Comparison of ENCODE assay signal across 10 cellular contexts in the genomic region with DNA sequence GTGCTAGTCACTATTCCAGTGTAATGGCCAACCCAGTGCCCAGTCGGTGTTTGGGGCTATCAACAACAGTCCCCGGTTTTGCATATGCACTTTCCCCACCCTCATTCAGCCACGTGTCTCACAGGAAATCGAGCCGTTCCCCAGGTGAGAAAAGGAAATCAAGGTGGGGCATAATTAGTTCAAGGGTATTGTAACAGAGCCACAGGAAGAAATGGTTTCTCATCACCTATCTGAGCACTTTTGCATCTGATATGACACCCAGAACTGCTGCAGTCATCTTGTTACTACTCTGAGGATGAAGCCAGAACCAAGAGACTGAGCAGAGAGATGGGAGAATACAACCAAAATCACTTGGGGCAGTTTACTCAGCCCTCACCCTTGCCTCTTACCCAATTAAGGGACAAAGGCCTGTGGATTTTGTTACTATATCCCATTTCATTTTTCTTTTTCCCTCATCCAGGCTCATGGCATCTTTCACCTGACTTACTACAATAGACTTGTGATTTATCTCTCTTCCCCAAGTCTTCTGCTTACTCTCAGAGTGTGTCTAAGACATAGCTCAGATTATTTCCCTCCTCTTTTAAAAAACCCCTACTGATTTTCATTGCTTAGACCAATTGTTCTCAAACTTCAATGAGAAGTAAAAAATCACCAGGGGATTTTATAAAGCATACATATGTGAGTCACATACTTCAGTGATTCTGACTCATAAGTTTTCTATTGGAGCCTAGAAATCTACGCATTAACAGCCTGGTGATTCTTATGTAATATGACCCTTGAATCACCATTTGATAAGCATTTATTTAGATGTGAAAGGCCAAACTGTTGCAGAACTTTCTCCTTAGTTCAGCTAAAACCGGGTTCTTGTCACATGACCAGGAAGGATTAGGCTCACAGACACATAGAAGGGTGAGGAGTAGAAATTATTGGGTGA. TPM values are rescaled to one million over a fixed set of nuclear protein-coding genes. Genes with fewer than 3 reads are reported as not detected.
DNase-seq lines count a peak whose midpoint lies in the region; ATAC-seq and TF ChIP-seq lines count a peak whose summit lies in the region.
"Had no signal": no experiment of that assay in that cellular context is flagged by ENCODE, and none has a peak within 500 bp of the region (broad histone marks: within the 10 kb centered on the region; RNA-seq: fewer than 3 reads in every experiment).

No MANE protein-coding gene starts in this region.

- no peak overlapping the region for H3K4me3 Mint-ChIP-seq in stimulated activated naive B cell treated with anti-CD40 and anti-IgM and Interleukin-4, amounts not matched to agents 10 μg/mL and 1 μg/mL and 100 μg/mL, for 72 hours
- H3K4me3 Mint-ChIP-seq: neural progenitor cell had no signal

- no peak overlapping the region for H3K4me3 ChIP-seq in astrocyte of the spinal cord (ENCODE audit: low read depth, low read length)
- H3K4me3 ChIP-seq: K562, neural progenitor cell had no signal

- no peaks in the 10 kb centered on the region for H3K36me3 Mint-ChIP-seq in stimulated activated naive B cell treated with anti-CD40 and anti-IgM and Interleukin-4, amounts not matched to agents 10 μg/mL and 1 μg/mL and 100 μg/mL, for 72 hours
- H3K36me3 Mint-ChIP-seq: neural progenitor cell had no signal

- H3K4me1 Mint-ChIP-seq in stimulated activated naive B cell treated with anti-CD40 and anti-IgM and Interleukin-4, amounts not matched to agents 10 μg/mL and 1 μg/mL and 100 μg/mL, for 72 hours, result peaks cover 0 to 4% of the 10 kb centered on the region in 2 donors

- H3K27ac Mint-ChIP-seq in stimulated activated naive B cell treated with anti-CD40 and anti-IgM and Interleukin-4, amounts not matched to agents 10 μg/mL and 1 μg/mL and 100 μg/mL, for 72 hours, result peak overlapping the region; percentile 16
- H3K27ac Mint-ChIP-seq: neural progenitor cell had no signal

- TF ChIP-seq CTCF in astrocyte of the spinal cord (IDR thresholded peaks at IDR 0.05; ENCODE audit: low read depth, low read length), result no peak

- H3K9me3 Mint-ChIP-seq in stimulated activated naive B cell treated with anti-CD40 and anti-IgM and Interleukin-4, amounts not matched to agents 10 μg/mL and 1 μg/mL and 100 μg/mL, for 72 hours, result no peaks in the 10 kb centered on the region

- in situ Hi-C loops in astrocyte of the spinal cord (cut with HindIII; ENCODE audit: low sequenced_read_pairs) (no loop called here), G401 (cut with HindIII; ENCODE audit: low sequenced_read_pairs) (no loop called here)

- peak; percentile 38 to 65 for ATAC-seq in stimulated activated naive B cell treated with anti-CD40 and anti-IgM and Interleukin-4, amounts not matched to agents 10 μg/mL and 1 μg/mL and 100 μg/mL, for 72 hours (replicated peaks)
- ATAC-seq: K562 had no signal

- DNase-seq in activated CD4-positive, alpha-beta T cell treated with anti-CD3 and anti-CD28 coated beads for 48 hours, result peak; percentile 36
- no peak for DNase-seq in activated CD4-positive, alpha-beta T cell treated with anti-CD3 and anti-CD28 coated beads for 1 hour
- DNase-seq in M059J (ENCODE audit: low read depth) (peak; percentile 84), astrocyte of the spinal cord (ENCODE audit: low read depth, low spot score) (peak; percentile 79), G401 (ENCODE audit: low spot score) (no peak), T1000 (lab: John Stamatoyannopoulos, UW) (no peak), dermis blood vessel endothelial cell (no peak)
- no peak for DNase-seq in stimulated activated naive B cell treated with anti-CD40 and anti-IgM and Interleukin-4, amounts not matched to agents 10 μg/mL and 1 μg/mL and 100 μg/mL, for 72 hours

- H3K27me3 Mint-ChIP-seq in stimulated activated naive B cell treated with anti-CD40 and anti-IgM and Interleukin-4, amounts not matched to agents 10 μg/mL and 1 μg/mL and 100 μg/mL, for 72 hours, result no peaks in the 10 kb centered on the region

RNA-seq across cellular contexts. Expression of a gene that starts 40.5 kb away (rescaled TPM):
- total RNA-seq in M059J (2014; rRNA removed; shearing (Covaris generic)), result not detected in 2 replicates
- not detected in 2 replicates for total RNA-seq in G401 (2014; rRNA removed; shearing (Covaris generic))
- not detected in 2 replicates for total RNA-seq in dermis blood vessel endothelial cell
- total RNA-seq: K562 had no signal

Comparison
In these comparisons a context has a peak if more than half of its experiments do, and no peak if none do; other contexts are left out.
1. DNase-seq: peak in activated CD4-positive, alpha-beta T cell treated with anti-CD3 and anti-CD28 coated beads for 48 hours (single experiment), M059J (single experiment) and astrocyte of the spinal cord (single experiment); none in activated CD4-positive, alpha-beta T cell treated with anti-CD3 and anti-CD28 coated beads for 1 hour (single experiment), stimulated activated naive B cell treated with anti-CD40 and anti-IgM and Interleukin-4, amounts not matched to agents 10 μg/mL and 1 μg/mL and 100 μg/mL, for 72 hours (single experiment), G401 (single experiment), T1000 (single experiment) and dermis blood vessel endothelial cell (single experiment).